In the genomic region with DNA sequence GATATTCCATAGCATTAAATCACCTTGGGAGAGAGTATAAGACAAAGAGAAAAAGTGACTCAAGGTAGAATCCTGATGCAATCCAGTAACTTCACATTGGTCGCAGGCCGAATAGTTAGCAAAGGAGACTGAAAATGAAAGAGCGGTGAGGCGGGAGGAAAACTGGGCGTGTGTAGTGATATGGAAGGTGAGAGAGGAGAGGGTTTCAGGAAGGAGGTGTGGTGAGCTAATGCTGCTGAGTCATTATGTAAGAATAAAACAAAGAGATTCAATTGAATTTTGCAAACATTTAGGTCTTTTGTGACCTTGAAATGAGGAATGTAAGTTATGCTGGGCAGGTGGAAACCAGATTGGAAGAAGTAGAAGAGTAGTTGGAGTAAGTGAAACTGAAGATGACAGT, we compare ENCODE assay signal across 20 cellular contexts.
DNase-seq lines count a peak whose midpoint lies in the region; ATAC-seq, FAIRE-seq and TF ChIP-seq lines count a peak whose summit lies in the region.
"Had no signal": no experiment of that assay in that cellular context is flagged by ENCODE, and none has a peak within 500 bp of the region (broad histone marks: within the 10 kb centered on the region; RNA-seq: fewer than 3 reads in every experiment).

No MANE protein-coding gene starts in this region.

- H2AFZ ChIP-seq in GM12878 (ENCODE audit: control insufficient read depth, low read depth, low read length), result no peak overlapping the region
- H2AFZ ChIP-seq: GM23248 had no signal

- TF ChIP-seq EP300 in GM12878 (IDR thresholded peaks at IDR 0.05; ENCODE audit: borderline replicate concordance in 1 of 2, control insufficient read depth in 1 of 2, low read depth in 2 of 2, low read length in 2 of 2), result no peak

- H3K36me3 ChIP-seq in GM12878 (ENCODE audit: control insufficient read depth in 2 of 2, insufficient read depth in 2 of 2, low read length in 1 of 2), result no peaks in the 10 kb centered on the region
- H3K36me3 ChIP-seq: ovary had no signal

- TF ChIP-seq CTCF in GM12878 (IDR thresholded peaks at IDR 0.05 in 2 of 3, conservative IDR thresholded peaks at IDR 0.05 in 1 of 3; ENCODE audit: control insufficient read depth in 2 of 3, extremely low read depth in 1 of 3, insufficient read depth in 1 of 3, low read depth in 3 of 3, low read length in 3 of 3), result no peak

- H3K79me2 ChIP-seq in GM12878 (ENCODE audit: control insufficient read depth, insufficient read depth, low read length), result no peaks in the 10 kb centered on the region

- H3K27me3 ChIP-seq in GM12878 (replicated peaks in 1 of 2; ENCODE audit: control insufficient read depth in 2 of 2, insufficient read depth in 2 of 2, low read length in 1 of 2), result no peaks in the 10 kb centered on the region
- H3K27me3 ChIP-seq: ovary had no signal

- TF ChIP-seq RAD21 in GM12878 (IDR thresholded peaks at IDR 0.05; ENCODE audit: insufficient read depth, low read depth, low read length), result no peak

- no peaks in the 10 kb centered on the region for H4K20me1 ChIP-seq in GM12878 (ENCODE audit: control insufficient read depth, insufficient read depth)

- SMC1A ChIA-PET in GM12878 (lab: Charles Lee; ENCODE audit: uncharacterized antibody, unreplicated experiment), result interaction anchor here (0.6 kb wide), 1 partner anchor 21 kb away, joined by 4 read pairs; no protein-coding TSS in a partner anchor

- no TSS peak for BruUV-seq in GM12878 (replicated peaks; lab: Mats Ljungman, UMichigan)

- H3K27ac ChIP-seq in GM12878 (ENCODE audit: control insufficient read depth, insufficient read depth), result no peak overlapping the region
- H3K27ac ChIP-seq: GM23248, ovary had no signal

- POLR2A ChIA-PET in GM12878 (lab: Charles Lee), result interaction anchor here (0.6 kb wide), 1 partner anchor 18 kb away, joined by 3 read pairs; no protein-coding TSS in a partner anchor

- RAD21 ChIA-PET in GM12878 (lab: Charles Lee; ENCODE audit: unreplicated experiment), result no interaction called here

- no peak for FAIRE-seq in GM12878 (lab: Jason Lieb, UNC)
- FAIRE-seq: endometrium, K562 had no signal

- CTCF ChIA-PET in GM12878 (lab: Yijun Ruan, JAX), result no interaction called here

- WGBS in GM12878 (ENCODE audit: insufficient coverage, insufficient replicate concordance, low lambda C conversion rate, missing lambda C conversion rate), result 10% methylated on average over 5 of the region's 5 CpGs

- intact Hi-C loops in GM12878 (cut with micrococcal nuclease; ENCODE audit: unreplicated experiment), result no loop called here

- no peak overlapping the region for H3K4me2 ChIP-seq in GM12878 (ENCODE audit: control insufficient read depth, insufficient read depth)

- DNase-seq in GM12878 (ENCODE audit: low read depth, low spot score) (no peak), DMS153 treated with DMSO at 0.1 percent for 48 hours (lab: John Stamatoyannopoulos, UW; ENCODE audit: unreplicated experiment) (no peak), HCEC 1CT (no peak), NCI-H187 treated with DMSO at 0.1 percent for 48 hours (lab: John Stamatoyannopoulos, UW) (no peak)
- DNase-seq: activated B cell treated with CpG ODN at 0.5 μM for 24 hours; activated CD8-positive, alpha-beta memory T cell treated with anti-CD3 and anti-CD28 coated beads, Interleukin-2, amount 10 ng/mL, durations not matched to agents 7 days and 5 days; activated effector memory CD4-positive, alpha-beta T cell treated with Interleukin-2 at 50 U/mL for 16 hours; anterior cingulate cortex; GM23248; NCI-H1105 treated with DMSO at 0.1 percent for 48 hours; ovary; substantia nigra; T-helper 1 cell had no signal

- no peaks in the 10 kb centered on the region for H3K4me1 ChIP-seq in GM12878 (ENCODE audit: control insufficient read depth, insufficient read depth, low read length)

- TF ChIP-seq POLR2A in GM12878 (IDR thresholded peaks at IDR 0.05; ENCODE audit: low read depth, low read length), result no peak

- ATAC-seq in GM18517 (IDR thresholded peaks at IDR 0.05; ENCODE audit: unreplicated experiment) (peak; percentile 72), GM21360 (IDR thresholded peaks at IDR 0.05; ENCODE audit: unreplicated experiment) (peak; percentile 60), HG03432 (IDR thresholded peaks at IDR 0.05; ENCODE audit: unreplicated experiment) (peak; percentile 93), GM12878 (peak; percentile 61), GM18909 (IDR thresholded peaks at IDR 0.05; ENCODE audit: poor library complexity, unreplicated experiment) (no peak)
- ATAC-seq: activated CD8-positive, alpha-beta memory T cell treated with anti-CD3 and anti-CD28 coated beads, Interleukin-2, amount 10 ng/mL, durations not matched to agents 7 days and 5 days; K562; Right ventricle myocardium inferior had no signal

- no peak overlapping the region for H3K9ac ChIP-seq in GM12878 (ENCODE audit: control insufficient read depth, insufficient read depth, low read length)
- H3K9ac ChIP-seq: GM23248 had no signal

- H3K4me3 ChIP-seq in GM12878, result no peak overlapping the region
- H3K4me3 ChIP-seq: GM23248, K562, ovary had no signal

- in situ Hi-C loops in GM12878 (cut with MboI), result no loop called here

- no peaks in the 10 kb centered on the region for H3K9me3 ChIP-seq in GM12878 (replicated peaks; ENCODE audit: control insufficient read depth, insufficient read depth, low read length)
- H3K9me3 ChIP-seq: ovary had no signal

TF ChIP-seq in GM12878, 131 proteins besides CTCF, POLR2A, EP300 and RAD21:
- no peak for TF ChIP-seq YBX1 (IDR thresholded peaks at IDR 0.05)
- peak; percentile 27; the same call in 1 of the 2 replicates for TF ChIP-seq JUNB (IDR thresholded peaks at IDR 0.05)
